Comparison of ENCODE assay signal across 1 cellular context in genomic region chr6:32168807-32169206, GRCh38.
A peak's percentile ranks its signal among the peaks of the same experiment; 100 is the strongest.
TF ChIP-seq lines count a peak whose summit lies in the region.

No MANE protein-coding gene starts in this region.

TF ChIP-seq in K562, 482 proteins besides CTCF, POLR2A, EP300 and RAD21 (continued from another document and continues in another):
- 0 out of 2 replicates have a peak, but pooled peaks have one; percentile 2 for TF ChIP-seq HSF4 (CRISPR knock-in tag; IDR thresholded peaks at IDR 0.05; ENCODE audit: borderline replicate concordance)
- TF ChIP-seq ZNF316 (IDR thresholded peaks at IDR 0.05) = no peak
- TF ChIP-seq ZNF212 (CRISPR knock-in tag; IDR thresholded peaks at IDR 0.05) = no peak
- no peak for TF ChIP-seq NELFE (IDR thresholded peaks at IDR 0.05; ENCODE audit: insufficient read depth, insufficient read length)
- TF ChIP-seq KDM4B (IDR thresholded peaks at IDR 0.05; ENCODE audit: borderline replicate concordance in 2 of 2, low read depth in 1 of 2) = no peak
- no peak for TF ChIP-seq PRMT5 (CRISPR knock-in tag; IDR thresholded peaks at IDR 0.05)
- no peak for TF ChIP-seq HDAC6 (IDR thresholded peaks at IDR 0.05; ENCODE audit: low read depth, low read length)
- no peak for TF ChIP-seq NR2C1 (IDR thresholded peaks at IDR 0.05)
- TF ChIP-seq NR2C1 (tag; IDR thresholded peaks at IDR 0.05) = no peak
- no peak for TF ChIP-seq BACH1 (tag; IDR thresholded peaks at IDR 0.05)
- TF ChIP-seq NRF1 (conservative IDR thresholded peaks at IDR 0.05 in 1 of 2, IDR thresholded peaks at IDR 0.05 in 1 of 2) = no peak
- peak; percentile 78 for TF ChIP-seq ARID1B (IDR thresholded peaks at IDR 0.05)
- peak; percentile 52; the same call in 1 of the 2 replicates for TF ChIP-seq CBFB (CRISPR knock-in tag; IDR thresholded peaks at IDR 0.05)
- no peak for TF ChIP-seq ETS1 (conservative IDR thresholded peaks at IDR 0.05; ENCODE audit: control insufficient read depth, low read depth, low read length)
- no peak for TF ChIP-seq NCOA6 (IDR thresholded peaks at IDR 0.05)
- no peak for TF ChIP-seq CLOCK (CRISPR knock-in tag; IDR thresholded peaks at IDR 0.05; ENCODE audit: borderline replicate concordance)
- TF ChIP-seq ZNF253 (CRISPR knock-in tag; conservative IDR thresholded peaks at IDR 0.05) = no peak
- no peak for TF ChIP-seq ZNF121 (CRISPR knock-in tag; conservative IDR thresholded peaks at IDR 0.05)
- peak; percentile 80; the same call in 1 of the 2 replicates for TF ChIP-seq THRB (CRISPR knock-in tag; conservative IDR thresholded peaks at IDR 0.05)
- TF ChIP-seq ZNF143 (CRISPR knock-in tag; IDR thresholded peaks at IDR 0.05) = no peak
- no peak for TF ChIP-seq SFPQ (IDR thresholded peaks at IDR 0.05; ENCODE audit: low read depth, low read length)
- no peak for TF ChIP-seq CREB1 (IDR thresholded peaks at IDR 0.05)
- no peak for TF ChIP-seq CREB1 (CRISPR knock-in tag; IDR thresholded peaks at IDR 0.05)
- no peak for TF ChIP-seq MEIS2 (IDR thresholded peaks at IDR 0.05; ENCODE audit: partially characterized antibody)
- TF ChIP-seq NONO (IDR thresholded peaks at IDR 0.05; ENCODE audit: low read depth in 2 of 2, low read length in 1 of 2) = no peak
- no peak for TF ChIP-seq RFX1 (IDR thresholded peaks at IDR 0.05)
- TF ChIP-seq SIX5 (IDR thresholded peaks at IDR 0.05; ENCODE audit: borderline replicate concordance in 1 of 2, insufficient read depth in 1 of 2, low read depth in 1 of 2, low read length in 2 of 2) = no peak
- no peak for TF ChIP-seq ZBTB49 (CRISPR knock-in tag; IDR thresholded peaks at IDR 0.05; ENCODE audit: borderline replicate concordance)
- no peak for TF ChIP-seq KLF6 (CRISPR knock-in tag; IDR thresholded peaks at IDR 0.05; ENCODE audit: borderline replicate concordance)
- no peak for TF ChIP-seq E2F1 (CRISPR knock-in tag; IDR thresholded peaks at IDR 0.05)
- TF ChIP-seq BRD9 (IDR thresholded peaks at IDR 0.05; ENCODE audit: low read depth, partially characterized antibody) = no peak
- TF ChIP-seq VEZF1 (CRISPR knock-in tag; IDR thresholded peaks at IDR 0.05) = peak; percentile 88
- TF ChIP-seq CBX1 (IDR thresholded peaks at IDR 0.05; ENCODE audit: low read depth) = no peak
- no peak for TF ChIP-seq ZNF197 (CRISPR knock-in tag; IDR thresholded peaks at IDR 0.05; ENCODE audit: low read depth)
- TF ChIP-seq FOSL1 (tag; conservative IDR thresholded peaks at IDR 0.05) = peak; percentile 83
- TF ChIP-seq ILK (tag; IDR thresholded peaks at IDR 0.05; ENCODE audit: borderline replicate concordance, low read depth) = no peak
- no peak for TF ChIP-seq STAG1 (CRISPR knock-in tag; IDR thresholded peaks at IDR 0.05; ENCODE audit: borderline replicate concordance)
- peak; percentile 35 for TF ChIP-seq POLR2AphosphoS5 (IDR thresholded peaks at IDR 0.05; ENCODE audit: control insufficient read depth, insufficient read depth, low read depth, low read length)
- no peak for TF ChIP-seq NBN (IDR thresholded peaks at IDR 0.05; ENCODE audit: low read depth)
- TF ChIP-seq THAP12 (CRISPR knock-in tag; IDR thresholded peaks at IDR 0.05) = no peak
- TF ChIP-seq STAT5B (CRISPR knock-in tag; IDR thresholded peaks at IDR 0.05) = no peak
- no peak for TF ChIP-seq TFAM (CRISPR knock-in tag; conservative IDR thresholded peaks at IDR 0.05)
- TF ChIP-seq HMG20A (CRISPR knock-in tag; conservative IDR thresholded peaks at IDR 0.05) = no peak
- TF ChIP-seq TCF15 (CRISPR knock-in tag; IDR thresholded peaks at IDR 0.05) = no peak
- TF ChIP-seq HDGF (IDR thresholded peaks at IDR 0.05) = peak; percentile 28; the same call in 1 of the 2 replicates
- peak; percentile 26 for TF ChIP-seq FOS (IDR thresholded peaks at IDR 0.05; ENCODE audit: extremely low read depth, insufficient read length)
- no peak; the same call in 1 of the 2 replicates for TF ChIP-seq ZBTB2 (IDR thresholded peaks at IDR 0.05)
- TF ChIP-seq ETV1 (tag; conservative IDR thresholded peaks at IDR 0.05; ENCODE audit: low read depth) = no peak
- peak; percentile 75 for TF ChIP-seq ATF3 (IDR thresholded peaks at IDR 0.05)
- TF ChIP-seq ATF3 (CRISPR knock-in tag; conservative IDR thresholded peaks at IDR 0.05) = no peak
- TF ChIP-seq FOXK1 (CRISPR knock-in tag; IDR thresholded peaks at IDR 0.05; ENCODE audit: borderline replicate concordance) = no peak
- TF ChIP-seq KLF16 (IDR thresholded peaks at IDR 0.05) = peak; percentile 12; the same call in 1 of the 2 replicates
- no peak for TF ChIP-seq U2AF1 (optimal IDR thresholded peaks at IDR 0.05; ENCODE audit: low read depth, low read length)
- no peak for TF ChIP-seq ETS2 (tag; IDR thresholded peaks at IDR 0.05; ENCODE audit: borderline replicate concordance, poor library complexity, severe bottlenecking)
- TF ChIP-seq ZNF140 (CRISPR knock-in tag; IDR thresholded peaks at IDR 0.05) = no peak
